In the genomic region with DNA sequence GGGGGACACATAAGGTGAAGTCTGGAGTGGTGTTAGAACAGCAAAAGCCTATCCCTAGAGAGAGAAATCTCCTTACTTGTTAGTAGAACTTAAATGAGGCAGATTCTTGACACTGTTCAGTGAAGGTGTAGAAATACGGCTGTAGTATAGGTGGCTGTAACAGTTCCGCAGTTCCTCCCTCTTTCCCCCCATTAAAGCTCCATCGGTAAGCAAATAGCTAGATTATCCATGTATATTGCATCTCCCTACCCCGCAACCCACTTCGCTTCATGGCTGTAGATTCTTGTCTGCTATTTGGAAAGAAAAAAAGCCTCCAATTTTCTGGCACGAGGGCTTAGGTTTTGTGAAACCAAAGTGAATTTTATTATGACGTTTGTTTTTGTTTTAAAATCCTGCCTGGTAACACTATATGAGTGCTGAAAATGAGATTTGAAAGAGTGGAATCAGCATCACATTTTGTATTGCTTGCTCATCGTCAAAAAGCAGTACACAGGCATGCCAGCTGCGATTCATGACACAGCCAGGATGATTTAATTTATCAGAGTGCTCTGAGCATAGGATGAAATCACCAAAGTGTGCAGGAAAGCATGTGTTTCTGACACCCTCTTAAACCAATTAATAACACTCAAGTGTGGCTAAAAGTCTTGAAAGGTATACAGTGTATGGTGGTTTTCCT, we compare ENCODE assay signal across 8 cellular contexts. TPM values are rescaled to one million over a fixed set of nuclear protein-coding genes. Genes with fewer than 3 reads are reported as not detected.
DNase-seq lines count a peak whose midpoint lies in the region.

No MANE protein-coding gene starts in this region.

- no peak overlapping the region for H3K4me3 Mint-ChIP-seq in activated CD4-positive, alpha-beta memory T cell treated with anti-CD3 and anti-CD28 coated beads for 36 hours

- peaks cover 7% of the 10 kb centered on the region for H3K4me1 Mint-ChIP-seq in activated CD4-positive, alpha-beta memory T cell treated with anti-CD3 and anti-CD28 coated beads for 36 hours (ENCODE audit: low read depth)

- intact Hi-C loops in activated CD4-positive, alpha-beta memory T cell treated with anti-CD3 and anti-CD28 coated beads for 36 hours (cut with micrococcal nuclease), result no loop called here

- H3K27me3 Mint-ChIP-seq in activated CD4-positive, alpha-beta memory T cell treated with anti-CD3 and anti-CD28 coated beads for 36 hours, result peaks cover 44% of the 10 kb centered on the region

- H3K27ac Mint-ChIP-seq in activated CD4-positive, alpha-beta memory T cell treated with anti-CD3 and anti-CD28 coated beads for 36 hours, result no peak overlapping the region

- no peaks in the 10 kb centered on the region for H3K36me3 Mint-ChIP-seq in activated CD4-positive, alpha-beta memory T cell treated with anti-CD3 and anti-CD28 coated beads for 36 hours

- POLR2A ChIA-PET in activated CD4-positive, alpha-beta memory T cell treated with anti-CD3 and anti-CD28 coated beads for 36 hours (lab: Charles Lee), result no interaction called here

- CTCF ChIA-PET in activated CD4-positive, alpha-beta memory T cell treated with anti-CD3 and anti-CD28 coated beads for 36 hours (lab: Charles Lee), result no interaction called here

- DNase-seq in DMS79 treated with DMSO at 0.1 percent for 48 hours (lab: John Stamatoyannopoulos, UW) (peak; percentile 16), DMS79 (lab: John Stamatoyannopoulos, UW) (no peak), RKO (ENCODE audit: low spot score) (peak; percentile 85), fibroblast of the conjunctiva (ENCODE audit: low read depth) (peak; percentile 44), renal cortical epithelial cell (ENCODE audit: low read depth) (peak; percentile 21), NCI-H2081 treated with DMSO at 0.1 percent for 48 hours (lab: John Stamatoyannopoulos, UW) (no peak)
- no peak for DNase-seq in activated CD4-positive, alpha-beta memory T cell treated with anti-CD3 and anti-CD28 coated beads for 36 hours
- DNase-seq in activated CD4-positive, CD25-positive, alpha-beta regulatory T cell (lab: John Stamatoyannopoulos, UW), result no peak

- H3K9me3 Mint-ChIP-seq in activated CD4-positive, alpha-beta memory T cell treated with anti-CD3 and anti-CD28 coated beads for 36 hours, result no peaks in the 10 kb centered on the region

RNA-seq across cellular contexts. Expression of gene FAM171B, which starts 1.4 kb away (rescaled TPM):
- total RNA-seq in renal cortical epithelial cell, result 7.6 and 21.0 TPM in 2 replicates
- total RNA-seq in activated CD4-positive, alpha-beta memory T cell treated with anti-CD3 and anti-CD28 coated beads for 36 hours, result under 1 TPM; 0.48 to 0.68 TPM

Comparison
In these comparisons a context has a peak if more than half of its experiments do, and no peak if none do; other contexts are left out.
1. DNase-seq: peak in DMS79 treated with DMSO at 0.1 percent for 48 hours (single experiment), RKO (single experiment), fibroblast of the conjunctiva (single experiment) and renal cortical epithelial cell (single experiment); none in DMS79 (single experiment), activated CD4-positive, alpha-beta memory T cell treated with anti-CD3 and anti-CD28 coated beads for 36 hours (single experiment), NCI-H2081 treated with DMSO at 0.1 percent for 48 hours (single experiment) and activated CD4-positive, CD25-positive, alpha-beta regulatory T cell (0 of 4).